ENCODE assay signal across 1 cellular context in the genomic region with DNA sequence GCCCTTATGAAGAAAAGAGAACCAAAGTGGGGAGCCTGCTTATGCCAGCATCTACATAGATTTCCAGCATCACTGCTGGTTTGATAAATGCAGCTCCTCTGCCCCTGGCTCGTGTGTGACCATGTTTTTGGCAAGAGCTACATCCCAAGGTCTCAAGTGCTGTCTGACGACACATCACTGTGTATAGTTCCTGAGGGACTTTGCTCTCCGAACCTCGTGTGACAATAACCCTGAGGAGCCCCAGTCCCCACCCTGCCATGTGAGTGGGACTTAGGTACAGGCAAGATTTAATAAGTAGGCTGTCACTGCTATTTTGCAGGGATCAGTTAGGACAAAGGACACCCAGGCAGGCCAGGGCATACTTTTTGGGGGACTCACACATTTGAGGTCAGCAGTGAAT.
TF ChIP-seq lines count a peak whose summit lies in the region.

No MANE protein-coding gene starts in this region.

TF ChIP-seq in HepG2, 621 proteins besides CTCF, POLR2A, EP300 and RAD21:
- no peak for TF ChIP-seq ZNF709 (CRISPR knock-in tag; IDR thresholded peaks at IDR 0.05)
- TF ChIP-seq, protein P1, sequence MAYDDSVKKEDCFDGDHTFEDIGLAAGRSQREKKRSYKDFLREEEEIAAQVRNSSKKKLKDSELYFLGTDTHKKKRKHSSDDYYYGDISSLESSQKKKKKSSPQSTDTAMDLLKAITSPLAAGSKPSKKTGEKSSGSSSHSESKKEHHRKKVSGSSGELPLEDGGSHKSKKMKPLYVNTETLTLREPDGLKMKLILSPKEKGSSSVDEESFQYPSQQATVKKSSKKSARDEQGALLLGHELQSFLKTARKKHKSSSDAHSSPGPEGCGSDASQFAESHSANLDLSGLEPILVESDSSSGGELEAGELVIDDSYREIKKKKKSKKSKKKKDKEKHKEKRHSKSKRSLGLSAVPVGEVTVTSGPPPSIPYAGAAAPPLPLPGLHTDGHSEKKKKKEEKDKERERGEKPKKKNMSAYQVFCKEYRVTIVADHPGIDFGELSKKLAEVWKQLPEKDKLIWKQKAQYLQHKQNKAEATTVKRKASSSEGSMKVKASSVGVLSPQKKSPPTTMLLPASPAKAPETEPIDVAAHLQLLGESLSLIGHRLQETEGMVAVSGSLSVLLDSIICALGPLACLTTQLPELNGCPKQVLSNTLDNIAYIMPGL (CRISPR knock-in tag; IDR thresholded peaks at IDR 0.05; ENCODE audit: borderline replicate concordance in 1 of 2, low read depth in 1 of 2) = no peak
- peak; percentile 38; the same call in 1 of the 2 replicates for TF ChIP-seq GATAD2A (CRISPR knock-in tag; IDR thresholded peaks at IDR 0.05)
- no peak for TF ChIP-seq ZNF589 (CRISPR knock-in tag; conservative IDR thresholded peaks at IDR 0.05)
- peak; percentile 65 for TF ChIP-seq HNF4A (CRISPR knock-in tag; IDR thresholded peaks at IDR 0.05)
- TF ChIP-seq ZNF768 (CRISPR knock-in tag; IDR thresholded peaks at IDR 0.05) = no peak
- TF ChIP-seq, protein P2, sequence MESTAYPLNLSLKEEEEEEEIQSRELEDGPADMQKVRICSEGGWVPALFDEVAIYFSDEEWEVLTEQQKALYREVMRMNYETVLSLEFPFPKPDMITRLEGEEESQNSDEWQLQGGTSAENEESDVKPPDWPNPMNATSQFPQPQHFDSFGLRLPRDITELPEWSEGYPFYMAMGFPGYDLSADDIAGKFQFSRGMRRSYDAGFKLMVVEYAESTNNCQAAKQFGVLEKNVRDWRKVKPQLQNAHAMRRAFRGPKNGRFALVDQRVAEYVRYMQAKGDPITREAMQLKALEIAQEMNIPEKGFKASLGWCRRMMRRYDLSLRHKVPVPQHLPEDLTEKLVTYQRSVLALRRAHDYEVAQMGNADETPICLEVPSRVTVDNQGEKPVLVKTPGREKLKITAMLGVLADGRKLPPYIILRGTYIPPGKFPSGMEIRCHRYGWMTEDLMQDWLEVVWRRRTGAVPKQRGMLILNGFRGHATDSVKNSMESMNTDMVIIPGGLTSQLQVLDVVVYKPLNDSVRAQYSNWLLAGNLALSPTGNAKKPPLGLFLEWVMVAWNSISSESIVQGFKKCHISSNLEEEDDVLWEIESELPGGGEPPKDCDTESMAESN (CRISPR knock-in tag; conservative IDR thresholded peaks at IDR 0.05) = no peak
- no peak for TF ChIP-seq SP1 (IDR thresholded peaks at IDR 0.05)
- no peak for TF ChIP-seq SP1 (CRISPR knock-in tag; IDR thresholded peaks at IDR 0.05)
- TF ChIP-seq, protein P3, sequence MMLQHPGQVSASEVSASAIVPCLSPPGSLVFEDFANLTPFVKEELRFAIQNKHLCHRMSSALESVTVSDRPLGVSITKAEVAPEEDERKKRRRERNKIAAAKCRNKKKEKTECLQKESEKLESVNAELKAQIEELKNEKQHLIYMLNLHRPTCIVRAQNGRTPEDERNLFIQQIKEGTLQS (CRISPR knock-in tag; IDR thresholded peaks at IDR 0.05) = no peak
- TF ChIP-seq MXI1 (IDR thresholded peaks at IDR 0.05; ENCODE audit: borderline replicate concordance, low read depth, low read length) = peak; percentile 35; the same call in 1 of the 3 replicates
- TF ChIP-seq, protein P4, sequence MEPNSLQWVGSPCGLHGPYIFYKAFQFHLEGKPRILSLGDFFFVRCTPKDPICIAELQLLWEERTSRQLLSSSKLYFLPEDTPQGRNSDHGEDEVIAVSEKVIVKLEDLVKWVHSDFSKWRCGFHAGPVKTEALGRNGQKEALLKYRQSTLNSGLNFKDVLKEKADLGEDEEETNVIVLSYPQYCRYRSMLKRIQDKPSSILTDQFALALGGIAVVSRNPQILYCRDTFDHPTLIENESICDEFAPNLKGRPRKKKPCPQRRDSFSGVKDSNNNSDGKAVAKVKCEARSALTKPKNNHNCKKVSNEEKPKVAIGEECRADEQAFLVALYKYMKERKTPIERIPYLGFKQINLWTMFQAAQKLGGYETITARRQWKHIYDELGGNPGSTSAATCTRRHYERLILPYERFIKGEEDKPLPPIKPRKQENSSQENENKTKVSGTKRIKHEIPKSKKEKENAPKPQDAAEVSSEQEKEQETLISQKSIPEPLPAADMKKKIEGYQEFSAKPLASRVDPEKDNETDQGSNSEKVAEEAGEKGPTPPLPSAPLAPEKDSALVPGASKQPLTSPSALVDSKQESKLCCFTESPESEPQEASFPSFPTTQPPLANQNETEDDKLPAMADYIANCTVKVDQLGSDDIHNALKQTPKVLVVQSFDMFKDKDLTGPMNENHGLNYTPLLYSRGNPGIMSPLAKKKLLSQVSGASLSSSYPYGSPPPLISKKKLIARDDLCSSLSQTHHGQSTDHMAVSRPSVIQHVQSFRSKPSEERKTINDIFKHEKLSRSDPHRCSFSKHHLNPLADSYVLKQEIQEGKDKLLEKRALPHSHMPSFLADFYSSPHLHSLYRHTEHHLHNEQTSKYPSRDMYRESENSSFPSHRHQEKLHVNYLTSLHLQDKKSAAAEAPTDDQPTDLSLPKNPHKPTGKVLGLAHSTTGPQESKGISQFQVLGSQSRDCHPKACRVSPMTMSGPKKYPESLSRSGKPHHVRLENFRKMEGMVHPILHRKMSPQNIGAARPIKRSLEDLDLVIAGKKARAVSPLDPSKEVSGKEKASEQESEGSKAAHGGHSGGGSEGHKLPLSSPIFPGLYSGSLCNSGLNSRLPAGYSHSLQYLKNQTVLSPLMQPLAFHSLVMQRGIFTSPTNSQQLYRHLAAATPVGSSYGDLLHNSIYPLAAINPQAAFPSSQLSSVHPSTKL (CRISPR knock-in tag; IDR thresholded peaks at IDR 0.05) = 0 out of 2 replicates have a peak, but pooled peaks have one; percentile 16
